ENCODE assay signal across 34 cellular contexts in genomic region chr12:109214131-109214530, GRCh38.
"Had no signal": no experiment of that assay in that cellular context is flagged by ENCODE, and none has a peak within 500 bp of the region (broad histone marks: within the 10 kb centered on the region; RNA-seq: fewer than 3 reads in every experiment).

No MANE protein-coding gene starts in this region.

- H3K4me1 ChIP-seq: adrenal gland, breast epithelium, foreskin keratinocyte, heart left ventricle had no signal

- H3K36me3 ChIP-seq: breast epithelium, WERI-Rb-1 had no signal

- ATAC-seq: activated CD4-positive, CD25-positive, alpha-beta regulatory T cell treated with anti-CD3 and anti-CD28 coated beads, Interleukin-2, amount 50 U/mL, for 24 hours; activated CD8-positive, alpha-beta T cell treated with anti-CD3 and anti-CD28 coated beads for 36 hours; activated naive CD8-positive, alpha-beta T cell treated with anti-CD3 and anti-CD28 coated beads, Interleukin-2, amount 50 U/mL, for 24 hours; activated T-cell treated with anti-CD3 and anti-CD28 coated beads, Interleukin-2, amount 50 U/mL, for 4 hours; activated T-helper 17 cell treated with anti-CD3 and anti-CD28 coated beads, Interleukin-2, amount 50 U/mL, for 72 hours; effector memory CD8-positive, alpha-beta T cell; foreskin keratinocyte; gastrocnemius medialis; heart left ventricle; T-helper 17 cell had no signal

- H3K9me3 ChIP-seq: adrenal gland, breast epithelium, esophagus muscularis mucosa, gastrocnemius medialis, heart left ventricle had no signal

- H3K27me3 ChIP-seq: adrenal gland, breast epithelium, cardiac muscle cell, esophagus muscularis mucosa, foreskin keratinocyte, gastrocnemius medialis, heart left ventricle had no signal

- FAIRE-seq: colon had no signal

- DNase-seq: activated B cell treated with CpG ODN at 0.5 μM for 24 hours; activated CD4-positive, alpha-beta T cell treated with anti-CD3 and anti-CD28 coated beads for 48 hours; activated CD4-positive, alpha-beta T cell treated with anti-CD3 and anti-CD28 coated beads, Interleukin-2, amount 50 U/mL, for 1 hour; activated CD4-positive, alpha-beta T cell treated with anti-CD3 and anti-CD28 coated beads, Interleukin-2, amount 50 U/mL, for 48 hours; activated CD8-positive, alpha-beta memory T cell treated with anti-CD3 and anti-CD28 coated beads for 24 hours; activated CD8-positive, alpha-beta T cell treated with anti-CD3 and anti-CD28 coated beads for 36 hours; activated effector memory CD4-positive, alpha-beta T cell treated with Interleukin-2 at 50 U/mL for 16 hours; activated gamma-delta T cell treated with Interleukin-2 at 50 U/mL for 16 hours; activated naive CD4-positive, alpha-beta T cell treated with anti-CD3 and anti-CD28 coated beads for 36 hours; activated naive CD8-positive, alpha-beta T cell treated with anti-CD3 and anti-CD28 coated beads for 36 hours; activated naive CD8-positive, alpha-beta T cell treated with anti-CD3 and anti-CD28 coated beads, Interleukin-2, amount 50 U/mL, for 24 hours; activated T-cell treated with anti-CD3 and anti-CD28 coated beads, Interleukin-2, amount 50 U/mL, for 4 hours; amygdala; central memory CD4-positive, alpha-beta T cell; cortex of kidney; dermis blood vessel endothelial cell; effector CD4-positive, alpha-beta T cell; effector memory CD8-positive, alpha-beta T cell; erythroblast; foreskin keratinocyte; gastrocnemius medialis; glutamatergic neuron; heart left ventricle; T-helper 1 cell; T-helper 17 cell; T1000; WERI-Rb-1 had no signal

- H3K4me3 ChIP-seq: adrenal gland, breast epithelium, cardiac muscle cell, esophagus muscularis mucosa, gastrocnemius medialis, heart left ventricle had no signal

- H3K27ac ChIP-seq: adrenal gland, breast epithelium, cardiac muscle cell, foreskin keratinocyte, heart left ventricle, WERI-Rb-1 had no signal
